1 cellular context compared by ENCODE assay signal in genomic region chr20:57231951-57232428, GRCh38.
A peak's percentile ranks its signal among the peaks of the same experiment; 100 is the strongest.
TF ChIP-seq lines count a peak whose summit lies in the region.

No MANE protein-coding gene starts in this region.

TF ChIP-seq in WTC11, 78 proteins besides CTCF, POLR2A, EP300 and RAD21 (continued from another document):
- TF ChIP-seq ZNF281 (CRISPR knock-in tag; IDR thresholded peaks at IDR 0.05) (no peak), ZNF232 (CRISPR knock-in tag; IDR thresholded peaks at IDR 0.05) (no peak), NFATC4 (CRISPR knock-in tag; IDR thresholded peaks at IDR 0.05) (no peak; the same call in 1 of the 2 replicates), ZNF263 (CRISPR knock-in tag; IDR thresholded peaks at IDR 0.05; ENCODE audit: low read depth) (no peak), JUN (CRISPR knock-in tag; IDR thresholded peaks at IDR 0.05) (no peak), MLX (CRISPR knock-in tag; IDR thresholded peaks at IDR 0.05) (no peak), ZNF396 (CRISPR knock-in tag; IDR thresholded peaks at IDR 0.05; ENCODE audit: borderline replicate concordance) (0 out of 2 replicates have a peak, but pooled peaks have one; percentile 63), ZNF423 (CRISPR knock-in tag; IDR thresholded peaks at IDR 0.05) (peak; percentile 92), TEAD1 (CRISPR knock-in tag; IDR thresholded peaks at IDR 0.05) (0 out of 2 replicates have a peak, but pooled peaks have one; percentile 56), GTF2I (CRISPR knock-in tag; conservative IDR thresholded peaks at IDR 0.05) (peak; percentile 72; the same call in 1 of the 2 replicates), ETV6 (CRISPR knock-in tag; IDR thresholded peaks at IDR 0.05) (peak; percentile 67; the same call in 1 of the 2 replicates), IRF2 (CRISPR knock-in tag; IDR thresholded peaks at IDR 0.05; ENCODE audit: borderline replicate concordance, low read depth) (no peak), ATF2 (CRISPR knock-in tag; IDR thresholded peaks at IDR 0.05; ENCODE audit: borderline replicate concordance, low read depth) (no peak), NFE2L1 (CRISPR knock-in tag; IDR thresholded peaks at IDR 0.05) (no peak)
